Comparison of ENCODE assay signal across 24 cellular contexts in genomic region chrX:10622197-10622596, GRCh38. TPM values are rescaled to one million over a fixed set of nuclear protein-coding genes. Genes with fewer than 3 reads are reported as not detected.
"Had no signal": no experiment of that assay in that cellular context is flagged by ENCODE, and none has a peak within 500 bp of the region (broad histone marks: within the 10 kb centered on the region; RNA-seq: fewer than 3 reads in every experiment).

No MANE protein-coding gene starts in this region.

- H3K9me3 ChIP-seq: left ventricle myocardium inferior, tibial artery had no signal

- H3K27me3 ChIP-seq: brain microvascular endothelial cell, hepatocyte, tibial artery had no signal

- DNase-seq: activated CD4-positive, alpha-beta T cell treated with anti-CD3 and anti-CD28 coated beads for 1 hour; activated gamma-delta T cell treated with Interleukin-2 at 50 U/mL for 16 hours; activated T-cell treated with anti-CD3 and anti-CD28 coated beads, Interleukin-2, amount 50 U/mL, for 1 hour; aorta; brain microvascular endothelial cell; central memory CD4-positive, alpha-beta T cell; dorsolateral prefrontal cortex; effector memory CD8-positive, alpha-beta T cell; glutamatergic neuron; left ventricle myocardium inferior; natural killer cell; right cardiac atrium; stimulated activated CD4-positive, alpha-beta T cell treated with anti-CD3 and anti-CD28 coated beads, Interleukin-1b, Interleukin-23, amount 100 ng/mL, for 48 hours; stimulated activated naive CD8-positive, alpha-beta T cell treated with anti-CD3 and anti-CD28 coated beads, Interleukin-15, amount 100 ng/mL, for 72 hours; T-helper 9 cell; tibial artery had no signal

- H3K27ac ChIP-seq: brain microvascular endothelial cell, dorsolateral prefrontal cortex, hepatocyte, left ventricle myocardium inferior, parathyroid adenoma, skin epidermis, tibial artery had no signal

- H3K4me3 Mint-ChIP-seq: effector memory CD8-positive, alpha-beta T cell; natural killer cell; stimulated activated effector memory CD8-positive, alpha-beta T cell treated with anti-CD3 and anti-CD28 coated beads, Interleukin-12 subunit alpha, Interleukin-12 subunit beta, amount 100 ng/mL, for 72 hours; stimulated activated naive CD8-positive, alpha-beta T cell treated with anti-CD3 and anti-CD28 coated beads, Interleukin-15, amount 100 ng/mL, for 72 hours had no signal

- H3K4me1 ChIP-seq: left ventricle myocardium inferior, parathyroid adenoma, tibial artery had no signal

- FAIRE-seq: endothelial cell of umbilical vein, frontal cortex had no signal

- H3K4me3 ChIP-seq: dorsolateral prefrontal cortex, hepatocyte, left ventricle myocardium inferior, skin epidermis, tibial artery had no signal

- H3K9me3 Mint-ChIP-seq: activated naive CD4-positive, alpha-beta T cell treated with anti-CD3 and anti-CD28 coated beads, Interleukin-2, amount 50 U/mL, for 72 hours; stimulated activated effector memory CD8-positive, alpha-beta T cell treated with anti-CD3 and anti-CD28 coated beads, Interleukin-12 subunit alpha, Interleukin-12 subunit beta, amount 100 ng/mL, for 72 hours; stimulated activated naive CD8-positive, alpha-beta T cell treated with anti-CD3 and anti-CD28 coated beads, Interleukin-15, amount 100 ng/mL, for 72 hours had no signal

- H3K36me3 ChIP-seq: brain microvascular endothelial cell, left ventricle myocardium inferior, tibial artery had no signal

- H3K36me3 Mint-ChIP-seq: natural killer cell; stimulated activated effector memory CD8-positive, alpha-beta T cell treated with anti-CD3 and anti-CD28 coated beads, Interleukin-12 subunit alpha, Interleukin-12 subunit beta, amount 100 ng/mL, for 72 hours had no signal

- H3K4me2 ChIP-seq: hepatocyte had no signal

- ATAC-seq: activated naive CD4-positive, alpha-beta T cell treated with anti-CD3 and anti-CD28 coated beads, Interleukin-2, amount 50 U/mL, for 72 hours; effector memory CD8-positive, alpha-beta T cell; esophagus mucosa; natural killer cell; right cardiac atrium; stimulated activated effector memory CD8-positive, alpha-beta T cell treated with anti-CD3 and anti-CD28 coated beads, Interleukin-12 subunit alpha, Interleukin-12 subunit beta, amount 100 ng/mL, for 72 hours; stimulated activated naive CD8-positive, alpha-beta T cell treated with anti-CD3 and anti-CD28 coated beads, Interleukin-15, amount 100 ng/mL, for 72 hours had no signal

- H3K27ac Mint-ChIP-seq: activated naive CD4-positive, alpha-beta T cell treated with anti-CD3 and anti-CD28 coated beads, Interleukin-2, amount 50 U/mL, for 72 hours; effector memory CD8-positive, alpha-beta T cell; natural killer cell; stimulated activated effector memory CD8-positive, alpha-beta T cell treated with anti-CD3 and anti-CD28 coated beads, Interleukin-12 subunit alpha, Interleukin-12 subunit beta, amount 100 ng/mL, for 72 hours had no signal

- H3K4me1 Mint-ChIP-seq: stimulated activated effector memory CD8-positive, alpha-beta T cell treated with anti-CD3 and anti-CD28 coated beads, Interleukin-12 subunit alpha, Interleukin-12 subunit beta, amount 100 ng/mL, for 72 hours had no signal

RNA-seq across cellular contexts. Expression of gene MID1, which starts 1.8 kb away (rescaled TPM):
- total RNA-seq: natural killer cell had no signal
